ENCODE assay signal across 8 cellular contexts in genomic region chr1:35807614-35808375, GRCh38. TPM values are rescaled to one million over a fixed set of nuclear protein-coding genes. Genes with fewer than 3 reads are reported as not detected.
A peak's percentile ranks its signal among the peaks of the same experiment; 100 is the strongest.
DNase-seq lines count a peak whose midpoint lies in the region; ATAC-seq, FAIRE-seq and TF ChIP-seq lines count a peak whose summit lies in the region.

AGO4 (plus strand) TSS chr1:35808016; CDS start chr1:35808417, 401 bp downstream.

- H3K9me3 Mint-ChIP-seq in activated CD8-positive, alpha-beta memory T cell treated with anti-CD3 and anti-CD28 coated beads, Interleukin-2, amount 10 ng/mL, durations not matched to agents 7 days and 5 days (ENCODE audit: low read depth) = no peaks in the 10 kb centered on the region

- H2AFZ ChIP-seq in ACC112 (ENCODE audit: low read length, unreplicated experiment) = peak within 1 kb of the TSS; percentile 100

- TF ChIP-seq POLR2A in GM18505 (IDR thresholded peaks at IDR 0.05; ENCODE audit: borderline replicate concordance, extremely low read depth, insufficient read depth, insufficient read length) = peak; percentile 26

- peak within 1 kb of the TSS; percentile 96 for H3K4me3 ChIP-seq in ACC112 (ENCODE audit: low read depth, low read length)

- no peak for FAIRE-seq in RCC 7860 (lab: Jason Lieb, UNC)

- H3K79me2 ChIP-seq in ACC112 (ENCODE audit: control insufficient read depth, insufficient read depth, low read length, unreplicated experiment) = peaks cover 23% of the 10 kb centered on the region

- peak within 1 kb of the TSS; percentile 86 for H3K27ac Mint-ChIP-seq in activated CD8-positive, alpha-beta memory T cell treated with anti-CD3 and anti-CD28 coated beads, Interleukin-2, amount 10 ng/mL, durations not matched to agents 7 days and 5 days

- CTCF ChIA-PET in activated CD8-positive, alpha-beta memory T cell treated with anti-CD3 and anti-CD28 coated beads, Interleukin-2, amount 10 ng/mL, durations not matched to agents 7 days and 5 days (lab: Charles Lee) = no interaction called here

- no peaks in the 10 kb centered on the region for H3K27me3 Mint-ChIP-seq in activated CD8-positive, alpha-beta memory T cell treated with anti-CD3 and anti-CD28 coated beads, Interleukin-2, amount 10 ng/mL, durations not matched to agents 7 days and 5 days

- peak; percentile 46 to 56 for DNase-seq in NCI-H1930 (lab: John Stamatoyannopoulos, UW)
- DNase-seq in activated CD8-positive, alpha-beta memory T cell treated with anti-CD3 and anti-CD28 coated beads, Interleukin-2, amount 10 ng/mL, durations not matched to agents 7 days and 5 days = peak; percentile 52
- DNase-seq in epidermal melanocyte (ENCODE audit: insufficient read length, low spot score) = peak; percentile 54
- peak; percentile 58 to 69 for DNase-seq in lung microvascular endothelial cell (ENCODE audit: low read depth in 2 of 2)
- DNase-seq in stimulated activated CD8-positive, alpha-beta memory T cell treated with anti-CD3 and anti-CD28 coated beads, Interleukin-4, amount 100 ng/mL, for 24 hours (ENCODE audit: low read depth) = peak; percentile 23
- DNase-seq in RCC 7860 (ENCODE audit: low spot score) = no peak

- H3K4me1 Mint-ChIP-seq in activated CD8-positive, alpha-beta memory T cell treated with anti-CD3 and anti-CD28 coated beads, Interleukin-2, amount 10 ng/mL, durations not matched to agents 7 days and 5 days = peaks cover 48% of the 10 kb centered on the region

- H3K4me1 ChIP-seq in ACC112 (ENCODE audit: control insufficient read depth, insufficient read depth, low read length, unreplicated experiment) = peaks cover 15% of the 10 kb centered on the region

- H3K27ac ChIP-seq in ACC112 (ENCODE audit: low read depth, low read length) = no peak within 1 kb of the TSS

- no peak for ATAC-seq in GM18505 (IDR thresholded peaks at IDR 0.05; ENCODE audit: unreplicated experiment)
- peak; percentile 55 for ATAC-seq in activated CD8-positive, alpha-beta memory T cell treated with anti-CD3 and anti-CD28 coated beads, Interleukin-2, amount 10 ng/mL, durations not matched to agents 7 days and 5 days

- no peaks in the 10 kb centered on the region for H3K36me3 ChIP-seq in ACC112 (ENCODE audit: insufficient read depth, low read length)

- H3K27me3 ChIP-seq in ACC112 (ENCODE audit: insufficient read depth, low read length) = no peaks in the 10 kb centered on the region

- peak within 1 kb of the TSS; percentile 79 for H3K4me3 Mint-ChIP-seq in activated CD8-positive, alpha-beta memory T cell treated with anti-CD3 and anti-CD28 coated beads, Interleukin-2, amount 10 ng/mL, durations not matched to agents 7 days and 5 days

- peaks cover 2% of the 10 kb centered on the region for H3K36me3 Mint-ChIP-seq in activated CD8-positive, alpha-beta memory T cell treated with anti-CD3 and anti-CD28 coated beads, Interleukin-2, amount 10 ng/mL, durations not matched to agents 7 days and 5 days

RNA-seq across cellular contexts. Expression of gene AGO4, which starts in this region (rescaled TPM):
- total RNA-seq in activated CD8-positive, alpha-beta memory T cell treated with anti-CD3 and anti-CD28 coated beads, Interleukin-2, amount 10 ng/mL, durations not matched to agents 7 days and 5 days = 10 to 100 TPM; 12.1 to 16.1 TPM
- total RNA-seq in lung microvascular endothelial cell = 22.4 and 37.9 TPM in 2 replicates
